8 cellular contexts compared by ENCODE assay signal in genomic region chr17:17782425-17783120, GRCh38. TPM values are rescaled to one million over a fixed set of nuclear protein-coding genes. Genes with fewer than 3 reads are reported as not detected.
A peak's percentile ranks its signal among the peaks of the same experiment; 100 is the strongest.
DNase-seq lines count a peak whose midpoint lies in the region; ATAC-seq and TF ChIP-seq lines count a peak whose summit lies in the region.

No MANE protein-coding gene starts in this region.

- H3K27ac Mint-ChIP-seq in activated T-cell treated with anti-CD3 and anti-CD28 coated beads, Interleukin-2, amount 50 U/mL, for 24 hours: no peak overlapping the region

- 0 to 1% (median 1%) methylated on average over 1 to 72 of the region's 73 CpGs for WGBS in heart left ventricle, 4 donors

- no peaks in the 10 kb centered on the region for H3K36me3 ChIP-seq in heart left ventricle

- TF ChIP-seq CTCF in heart left ventricle (IDR thresholded peaks at IDR 0.05): no peak

- H3K4me3 ChIP-seq in GM08714 (ENCODE audit: low read length): peak overlapping the region; percentile 40; the same call in 1 of the 2 replicates
- H3K4me3 ChIP-seq in heart left ventricle: peak overlapping the region; percentile 40 to 73 (median 62)

- intact Hi-C loops in heart left ventricle (cut with DNase I): loop anchor here in 6 of 10 donors (2.0 to 10.0 kb wide), 8 partner anchors 30 to 102 kb away; partner anchors contain the start of gene RAI1 (in 4 of the 6)

- peaks cover 0 to 15% (median 0%) of the 10 kb centered on the region in 9 donors for H3K27me3 ChIP-seq in heart left ventricle

- peaks cover 26% of the 10 kb centered on the region for H3K4me1 Mint-ChIP-seq in activated T-cell treated with anti-CD3 and anti-CD28 coated beads, Interleukin-2, amount 50 U/mL, for 24 hours (ENCODE audit: low read depth)

- peak; percentile 8 for ATAC-seq in HG03108 (IDR thresholded peaks at IDR 0.05; ENCODE audit: unreplicated experiment)
- peak in 2 of 4 donors; percentile 7 to 10 for ATAC-seq in heart left ventricle
- ATAC-seq in GM18520 (IDR thresholded peaks at IDR 0.05; ENCODE audit: unreplicated experiment): no peak

- peaks cover 7 to 91% (median 68%) of the 10 kb centered on the region in 12 donors for H3K4me1 ChIP-seq in heart left ventricle

- no peak for TF ChIP-seq POLR2A in heart left ventricle (IDR thresholded peaks at IDR 0.05)

- H3K9me3 Mint-ChIP-seq in activated T-cell treated with anti-CD3 and anti-CD28 coated beads, Interleukin-2, amount 50 U/mL, for 24 hours: no peaks in the 10 kb centered on the region

- H3K27me3 Mint-ChIP-seq in activated T-cell treated with anti-CD3 and anti-CD28 coated beads, Interleukin-2, amount 50 U/mL, for 24 hours: peaks cover 3% of the 10 kb centered on the region

- no peaks in the 10 kb centered on the region for H3K36me3 Mint-ChIP-seq in activated T-cell treated with anti-CD3 and anti-CD28 coated beads, Interleukin-2, amount 50 U/mL, for 24 hours (ENCODE audit: low read depth)

- peak; percentile 54 for DNase-seq in activated T-cell treated with anti-CD3 and anti-CD28 coated beads, Interleukin-2, amount 50 U/mL, for 24 hours
- DNase-seq in heart left ventricle: peak in 3 of 5 donors; percentile 42 to 61 (median 45)
- DNase-seq in retina: peak; percentile 89
- no peak for DNase-seq in iPS-NIHi11 (ENCODE audit: low spot score)
- DNase-seq in dedifferentiated amniotic fluid mesenchymal stem cell (ENCODE audit: extremely low spot score): no peak

- H3K27ac ChIP-seq in heart left ventricle: peak overlapping the region; percentile 80 to 98 (median 92)

- H3K4me3 Mint-ChIP-seq in activated T-cell treated with anti-CD3 and anti-CD28 coated beads, Interleukin-2, amount 50 U/mL, for 24 hours: peak overlapping the region; percentile 64

- no peaks in the 10 kb centered on the region for H3K9me3 ChIP-seq in heart left ventricle

RNA-seq across cellular contexts. Expression of gene SREBF1, which starts 54.2 kb away (rescaled TPM):
- total RNA-seq in heart left ventricle: 10 to 100 TPM; 12.8 to 55.2 (median 17.8) TPM
- polyA plus RNA-seq in heart left ventricle: 10 to 100 TPM; 22.1 to 41.0 TPM

Comparison
In these comparisons a context has a peak if more than half of its experiments do, and no peak if none do; other contexts are left out.
1. DNase-seq: peak in activated T-cell treated with anti-CD3 and anti-CD28 coated beads, Interleukin-2, amount 50 U/mL, for 24 hours (single experiment), heart left ventricle (3 of 5) and retina (single experiment); none in iPS-NIHi11 (single experiment) and dedifferentiated amniotic fluid mesenchymal stem cell (single experiment).